11 cellular contexts compared by ENCODE assay signal in the genomic region with DNA sequence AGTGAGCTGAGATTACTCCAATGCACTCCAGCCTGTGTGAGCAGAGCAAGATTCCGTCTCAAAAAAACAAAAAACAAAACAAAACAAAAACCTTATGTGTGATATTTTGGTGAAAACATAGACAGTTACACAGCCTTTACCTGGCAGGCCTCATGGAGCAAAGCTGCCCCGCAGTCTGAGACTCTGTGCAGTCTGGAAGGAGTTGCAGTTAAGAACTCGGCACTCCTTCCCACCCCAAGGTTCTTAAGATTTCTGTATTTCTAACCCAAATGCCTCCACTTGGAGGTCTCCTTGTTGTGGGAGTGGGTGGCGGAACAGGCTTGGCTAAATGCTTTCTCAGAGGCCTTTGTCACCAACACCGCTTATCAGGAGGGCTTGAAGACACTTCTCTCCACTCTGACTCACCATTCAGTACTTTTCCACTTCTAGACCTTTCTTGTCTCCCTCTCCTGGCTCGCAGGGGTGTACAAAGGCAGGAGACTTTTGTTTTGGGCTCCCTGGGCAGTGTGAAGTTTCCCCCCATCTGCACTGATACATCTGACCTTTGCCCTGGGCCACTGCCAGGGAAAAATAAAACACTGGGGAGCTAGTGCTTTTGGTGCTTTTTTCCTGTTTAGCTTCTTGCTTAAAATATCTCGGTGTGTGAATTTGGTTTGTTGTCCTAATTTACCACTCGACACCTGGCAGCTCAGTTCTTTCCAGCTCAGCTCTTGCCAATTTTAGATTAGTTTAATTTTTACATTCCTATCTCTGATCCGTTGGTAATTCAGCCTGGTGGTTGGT. TPM values are rescaled to one million over a fixed set of nuclear protein-coding genes. Genes with fewer than 3 reads are reported as not detected.
DNase-seq lines count a peak whose midpoint lies in the region; ATAC-seq and TF ChIP-seq lines count a peak whose summit lies in the region.
"Had no signal": no experiment of that assay in that cellular context is flagged by ENCODE, and none has a peak within 500 bp of the region (broad histone marks: within the 10 kb centered on the region; RNA-seq: fewer than 3 reads in every experiment).

No MANE protein-coding gene starts in this region.

- no peak overlapping the region for H3K9ac ChIP-seq in HCT116 (ENCODE audit: low read length)

- H3K9me2 ChIP-seq in HCT116 (ENCODE audit: insufficient read depth), result no peaks in the 10 kb centered on the region

- POLR2A ChIA-PET in HCT116 (lab: Charles Lee), result no interaction called here

- H2AFZ ChIP-seq in HCT116 (ENCODE audit: low read depth, low read length, poor library complexity, severe bottlenecking), result peak overlapping the region; percentile 74

- CTCF ChIA-PET in HCT116 (lab: Charles Lee), result no interaction called here

- TF ChIP-seq POLR2A in HCT116 (IDR thresholded peaks at IDR 0.05; ENCODE audit: borderline replicate concordance, extremely low read depth, insufficient read depth, insufficient read length), result no peak

- RAD21 ChIA-PET in HCT116 (lab: Charles Lee; ENCODE audit: low non-redundant PET in 1 of 2, low total read pairs in 2 of 2, uncharacterized antibody in 2 of 2, unreplicated experiment in 2 of 2), result no interaction called here

- BruUV-seq in HCT116 (replicated peaks; lab: Mats Ljungman, UMichigan), result no TSS peak

- H3K4me3 ChIP-seq in HCT116 (replicated peaks in 1 of 2; ENCODE audit: low read depth in 1 of 2, low read length in 2 of 2) (no peak overlapping the region), right atrium auricular region (no peak overlapping the region)

- intact Hi-C loops in HCT116 (cut with micrococcal nuclease) (loop anchor here (10.0 kb wide), 1 partner anchor 520 kb away; no protein-coding TSS in a partner anchor), posterior cingulate gyrus (cut with DNase I) (no loop called here)

- no peaks in the 10 kb centered on the region for H3K27me3 ChIP-seq in HCT116 (ENCODE audit: insufficient read depth, low read length)
- no peaks in the 10 kb centered on the region for H3K27me3 ChIP-seq in right atrium auricular region

- TF ChIP-seq RAD21 in HCT116 (IDR thresholded peaks at IDR 0.05; ENCODE audit: low read depth), result no peak

- TF ChIP-seq CTCF in HCT116 (IDR thresholded peaks at IDR 0.05 in 2 of 3, conservative IDR thresholded peaks at IDR 0.05 in 1 of 3; ENCODE audit: borderline replicate concordance in 1 of 3, insufficient read depth in 1 of 3, low read depth in 2 of 3, low read length in 2 of 3) (no peak), right atrium auricular region (IDR thresholded peaks at IDR 0.05) (no peak)

- H3K4me2 ChIP-seq in HCT116 (ENCODE audit: low read length), result peak overlapping the region; percentile 28; the same call in 1 of the 2 replicates

- no peaks in the 10 kb centered on the region for H4K20me1 ChIP-seq in HCT116 (ENCODE audit: insufficient read depth)

- ATAC-seq in HCT116 (peak; percentile 52), SK-N-SH treated with all-trans-retinoic acid at 6 μM for 48 hours (peak; percentile 52)

- DNase-seq in HCT116 (ENCODE audit: low read depth, low spot score) (peak; percentile 15), right atrium auricular region (ENCODE audit: low spot score) (no peak), posterior cingulate gyrus (peak in 6 of 10 donors; percentile 12 to 81 (median 41)), SHP77 (lab: John Stamatoyannopoulos, UW) (no peak), T-helper 9 cell (no peak), NCI-H146 treated with DMSO at 0.1 percent for 48 hours (lab: John Stamatoyannopoulos, UW; ENCODE audit: unreplicated experiment) (no peak), NCI-H187 treated with DMSO at 0.1 percent for 48 hours (lab: John Stamatoyannopoulos, UW) (no peak)
- DNase-seq: midbrain, NCI-H524 treated with DMSO at 0.1 percent for 48 hours, T-helper 1 cell had no signal

- peak overlapping the region; percentile 38 for H3K27ac ChIP-seq in HCT116 (ENCODE audit: low read depth, low read length)
- H3K27ac ChIP-seq in right atrium auricular region, result peak overlapping the region; percentile 27 to 72

- H3K9me3 ChIP-seq in HCT116 (ENCODE audit: control insufficient read depth in 1 of 2, insufficient read depth in 1 of 2, low read depth in 1 of 2, low read length in 2 of 2) (no peaks in the 10 kb centered on the region), right atrium auricular region (no peaks in the 10 kb centered on the region)

- H3K79me2 ChIP-seq in HCT116 (ENCODE audit: insufficient read depth, low read length), result no peaks in the 10 kb centered on the region

- H3K4me1 ChIP-seq in HCT116 (ENCODE audit: control insufficient read depth in 1 of 2, insufficient read depth in 2 of 2, low read length in 2 of 2), result peaks cover 21 to 25% of the 10 kb centered on the region in 2 experiments; a peak in 3 of 4 replicates
- H3K4me1 ChIP-seq in right atrium auricular region, result peaks cover 0 to 17% of the 10 kb centered on the region in 2 donors

- H3K36me3 ChIP-seq in HCT116 (ENCODE audit: control insufficient read depth in 1 of 2, insufficient read depth in 2 of 2, low read length in 2 of 2), result no peaks in the 10 kb centered on the region
- H3K36me3 ChIP-seq in right atrium auricular region, result no peaks in the 10 kb centered on the region

TF ChIP-seq in HCT116, 20 proteins besides CTCF, POLR2A, EP300 and RAD21:
- TF ChIP-seq SIN3A (IDR thresholded peaks at IDR 0.05; ENCODE audit: low read depth), result no peak
- no peak for TF ChIP-seq ZBTB33 (IDR thresholded peaks at IDR 0.05; ENCODE audit: extremely low read depth, insufficient replicate concordance, low read length)
- no peak for TF ChIP-seq TCF7L2 (IDR thresholded peaks at IDR 0.05; ENCODE audit: borderline replicate concordance, extremely low read depth, insufficient read depth, insufficient read length)
- peak; percentile 16; the same call in 1 of the 2 replicates for TF ChIP-seq ZFX (IDR thresholded peaks at IDR 0.05)
- no peak for TF ChIP-seq SRF (IDR thresholded peaks at IDR 0.05; ENCODE audit: low read depth)
- peak; percentile 26 for TF ChIP-seq SP1 (IDR thresholded peaks at IDR 0.05; ENCODE audit: low read depth)

TF ChIP-seq in SK-N-SH treated with all-trans-retinoic acid at 6 μM for 48 hours, 23 proteins besides CTCF, POLR2A, EP300 and RAD21:
- no peak for TF ChIP-seq ISL1 (CRISPR knock-in tag; IDR thresholded peaks at IDR 0.05)
TF ChIP-seq in SK-N-SH treated with all-trans-retinoic acid at 6 μM for 48 hours: peak in this region for 0.

RNA-seq across cellular contexts. Expression of gene MAGI2, which starts 51.3 kb away (rescaled TPM):
- total RNA-seq in HCT116 (2021; ENCODE audit: unreplicated experiment) (0.22 TPM), right atrium auricular region (1 to 10 TPM; 5.9 to 6.0 TPM)
- 0.05 and 0.06 TPM in 2 replicates for polyA plus RNA-seq in HCT116 (2012)

Comparison
In these comparisons a context has a peak if more than half of its experiments do, and no peak if none do; other contexts are left out.
1. DNase-seq: peak in HCT116 (single experiment) and posterior cingulate gyrus (6 of 10); none in right atrium auricular region (single experiment), SHP77 (0 of 2), T-helper 9 cell (single experiment), NCI-H146 treated with DMSO at 0.1 percent for 48 hours (single experiment) and NCI-H187 treated with DMSO at 0.1 percent for 48 hours (single experiment).